ENCODE assay signal across 19 cellular contexts in the genomic region with DNA sequence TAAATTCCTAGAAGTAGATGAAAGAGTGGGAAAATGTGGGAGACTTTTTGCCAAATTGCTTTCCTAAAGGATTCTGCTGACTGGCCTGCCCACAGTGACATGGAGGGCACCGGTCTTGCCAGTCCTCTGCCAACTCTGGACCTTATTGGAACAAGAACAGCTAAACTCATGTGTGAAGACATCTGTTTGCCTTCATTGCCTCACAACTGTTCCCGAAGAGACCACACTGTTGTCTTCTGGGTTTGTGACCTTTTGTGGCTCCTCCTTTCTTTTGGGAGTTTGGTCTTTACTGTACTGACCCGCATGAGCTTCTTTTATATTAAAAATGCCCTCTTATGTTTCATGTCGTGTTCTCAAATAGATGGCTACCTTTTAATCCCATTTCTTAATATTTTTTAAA. TPM values are rescaled to one million over a fixed set of nuclear protein-coding genes. Genes with fewer than 3 reads are reported as not detected.
DNase-seq lines count a peak whose midpoint lies in the region; ATAC-seq and TF ChIP-seq lines count a peak whose summit lies in the region.
"Had no signal": no experiment of that assay in that cellular context is flagged by ENCODE, and none has a peak within 500 bp of the region (broad histone marks: within the 10 kb centered on the region; RNA-seq: fewer than 3 reads in every experiment).

No MANE protein-coding gene starts in this region.

- H3K79me2 ChIP-seq in SK-N-SH (ENCODE audit: insufficient read depth), result no peaks in the 10 kb centered on the region
- no peaks in the 10 kb centered on the region for H3K79me2 ChIP-seq in neural progenitor cell (ENCODE audit: low read depth)

- peak overlapping the region; percentile 83 for H3K27ac Mint-ChIP-seq in neural progenitor cell
- H3K27ac Mint-ChIP-seq in natural killer cell treated with Interleukin-12 subunit alpha and Interleukin-12 subunit beta and Interleukin-15 and Interleukin-18, amount 100 ng/mL, for 72 hours, result no peak overlapping the region
- H3K27ac Mint-ChIP-seq: CD14-positive monocyte, HFFc6 had no signal

- no peak overlapping the region for H3K4me3 Mint-ChIP-seq in neural progenitor cell
- H3K4me3 Mint-ChIP-seq in natural killer cell treated with Interleukin-12 subunit alpha and Interleukin-12 subunit beta and Interleukin-15 and Interleukin-18, amount 100 ng/mL, for 72 hours, result no peak overlapping the region
- H3K4me3 Mint-ChIP-seq: CD4-positive, alpha-beta memory T cell; HFFc6 had no signal

- no peaks in the 10 kb centered on the region for H4K20me1 ChIP-seq in SK-N-SH (ENCODE audit: insufficient read depth)
- no peaks in the 10 kb centered on the region for H4K20me1 ChIP-seq in neural progenitor cell (ENCODE audit: low read depth)
- H4K20me1 ChIP-seq: BLaER1 had no signal

- H3K27me3 ChIP-seq in SK-N-SH (ENCODE audit: insufficient read depth), result no peaks in the 10 kb centered on the region
- no peaks in the 10 kb centered on the region for H3K27me3 ChIP-seq in neural progenitor cell
- H3K27me3 ChIP-seq: BLaER1 had no signal

- H3K36me3 ChIP-seq in SK-N-SH (replicated peaks in 1 of 2; ENCODE audit: control insufficient read depth in 1 of 2, insufficient read depth in 2 of 2, low read length in 1 of 2), result no peaks in the 10 kb centered on the region
- H3K36me3 ChIP-seq in neural progenitor cell, result no peaks in the 10 kb centered on the region
- H3K36me3 ChIP-seq: BLaER1 had no signal

- intact Hi-C loops in sciatic nerve (cut with DNase I), result no loop called here

- H3K9ac ChIP-seq in SK-N-SH (no peak overlapping the region), neural progenitor cell (no peak overlapping the region)
- H3K9ac ChIP-seq: BLaER1 had no signal

- peaks cover 7% of the 10 kb centered on the region for H3K27me3 Mint-ChIP-seq in neural progenitor cell (ENCODE audit: insufficient read depth, low read depth)
- peaks cover 0 to 15% of the 10 kb centered on the region in 2 donors for H3K27me3 Mint-ChIP-seq in natural killer cell treated with Interleukin-12 subunit alpha and Interleukin-12 subunit beta and Interleukin-15 and Interleukin-18, amount 100 ng/mL, for 72 hours
- H3K27me3 Mint-ChIP-seq: CD4-positive, alpha-beta memory T cell had no signal

- no peak overlapping the region for H2AFZ ChIP-seq in SK-N-SH (ENCODE audit: low read depth)
- H2AFZ ChIP-seq in neural progenitor cell (replicated peaks), result no peak overlapping the region

- no peak overlapping the region for H3K4me2 ChIP-seq in SK-N-SH
- no peak overlapping the region for H3K4me2 ChIP-seq in neural progenitor cell
- H3K4me2 ChIP-seq: A549, BLaER1 had no signal

- TF ChIP-seq EP300 in SK-N-SH (IDR thresholded peaks at IDR 0.05; ENCODE audit: borderline replicate concordance in 1 of 2, low read depth in 1 of 2, low read length in 1 of 2), result no peak

- H3K4me3 ChIP-seq in SK-N-SH (ENCODE audit: low read depth in 2 of 2, low read length in 1 of 2), result no peak overlapping the region
- H3K4me3 ChIP-seq in neural progenitor cell, result no peak overlapping the region
- H3K4me3 ChIP-seq: A549, BLaER1 had no signal

- H3K4me1 Mint-ChIP-seq in neural progenitor cell, result peaks cover 11% of the 10 kb centered on the region
- no peaks in the 10 kb centered on the region for H3K4me1 Mint-ChIP-seq in natural killer cell treated with Interleukin-12 subunit alpha and Interleukin-12 subunit beta and Interleukin-15 and Interleukin-18, amount 100 ng/mL, for 72 hours (ENCODE audit: low read depth in 2 of 2)
- H3K4me1 Mint-ChIP-seq: CD14-positive monocyte; CD4-positive, alpha-beta memory T cell had no signal

- CTCF ChIA-PET in SK-N-SH (lab: Yijun Ruan, JAX), result no interaction called here

- POLR2A ChIA-PET in SK-N-SH (lab: Yijun Ruan, JAX), result no interaction called here

- no peaks in the 10 kb centered on the region for H3K9me3 ChIP-seq in SK-N-SH
- H3K9me3 ChIP-seq in neural progenitor cell (ENCODE audit: low read depth), result no peaks in the 10 kb centered on the region
- H3K9me3 ChIP-seq: A549, BLaER1 had no signal

- H3F3A ChIP-seq in SK-N-SH (replicated peaks; ENCODE audit: insufficient read depth), result no peaks in the 10 kb centered on the region
- no peaks in the 10 kb centered on the region for H3F3A ChIP-seq in neural progenitor cell (ENCODE audit: low read depth)

- 64% methylated on average over 4 of the region's 4 CpGs for WGBS in SK-N-SH (ENCODE audit: low lambda C conversion rate)

- H3K27ac ChIP-seq in SK-N-SH (ENCODE audit: low read depth in 2 of 2, low read length in 1 of 2) (no peak overlapping the region), neural progenitor cell (no peak overlapping the region)
- H3K27ac ChIP-seq: 22Rv1, A549, BLaER1 had no signal

- H3K36me3 Mint-ChIP-seq in neural progenitor cell, result no peaks in the 10 kb centered on the region
- no peaks in the 10 kb centered on the region for H3K36me3 Mint-ChIP-seq in natural killer cell treated with Interleukin-12 subunit alpha and Interleukin-12 subunit beta and Interleukin-15 and Interleukin-18, amount 100 ng/mL, for 72 hours
- H3K36me3 Mint-ChIP-seq: CD14-positive monocyte; CD4-positive, alpha-beta memory T cell had no signal

- no peak for TF ChIP-seq RAD21 in SK-N-SH (IDR thresholded peaks at IDR 0.05; ENCODE audit: low read length)

- TF ChIP-seq CTCF in SK-N-SH (IDR thresholded peaks at IDR 0.05) (no peak), neural progenitor cell (IDR thresholded peaks at IDR 0.05) (no peak)

- no peak for DNase-seq in SK-N-SH
- DNase-seq in neural progenitor cell (ENCODE audit: low spot score), result no peak
- no peak for DNase-seq in sciatic nerve (ENCODE audit: low spot score)
- no peak for DNase-seq in NCI-H2081 (lab: John Stamatoyannopoulos, UW)
- DNase-seq in natural killer cell treated with Interleukin-12 subunit alpha and Interleukin-12 subunit beta and Interleukin-15 and Interleukin-18, amount 100 ng/mL, for 72 hours (ENCODE audit: low spot score), result no peak
- no peak for DNase-seq in DMS114 treated with DMSO at 0.1 percent for 48 hours (lab: John Stamatoyannopoulos, UW; ENCODE audit: unreplicated experiment)
- DNase-seq: CD4-positive, alpha-beta memory T cell; DMS79 treated with DMSO at 0.1 percent for 48 hours; GF-D8; GOT3; H7; HFFc6 had no signal

- H3K9me3 Mint-ChIP-seq in neural progenitor cell, result no peaks in the 10 kb centered on the region
- no peaks in the 10 kb centered on the region for H3K9me3 Mint-ChIP-seq in natural killer cell treated with Interleukin-12 subunit alpha and Interleukin-12 subunit beta and Interleukin-15 and Interleukin-18, amount 100 ng/mL, for 72 hours
- H3K9me3 Mint-ChIP-seq: CD14-positive monocyte; CD4-positive, alpha-beta memory T cell; HFFc6 had no signal

- peaks cover 0 to 11% of the 10 kb centered on the region in 2 experiments; a peak in 1 of 4 replicates for H3K4me1 ChIP-seq in SK-N-SH (ENCODE audit: control insufficient read depth in 1 of 2, insufficient read depth in 2 of 2, low read depth in 1 of 2, low read length in 1 of 2)
- no peaks in the 10 kb centered on the region for H3K4me1 ChIP-seq in neural progenitor cell
- H3K4me1 ChIP-seq: A549, BLaER1 had no signal

- no peak for ATAC-seq in SK-N-SH treated with all-trans-retinoic acid at 6 μM for 48 hours
- peak; percentile 51 for ATAC-seq in sciatic nerve
- ATAC-seq in natural killer cell treated with Interleukin-12 subunit alpha and Interleukin-12 subunit beta and Interleukin-15 and Interleukin-18, amount 100 ng/mL, for 72 hours, result no peak
- ATAC-seq: A549, HCT116 had no signal

- no peaks in the 10 kb centered on the region for H3K9me2 ChIP-seq in SK-N-SH

TF ChIP-seq in SK-N-SH treated with all-trans-retinoic acid at 6 μM for 48 hours, 23 proteins besides CTCF, POLR2A, EP300 and RAD21:
- no peak for TF ChIP-seq ARNTL (CRISPR knock-in tag; IDR thresholded peaks at IDR 0.05; ENCODE audit: borderline replicate concordance, low read depth)
- peak; percentile 39; the same call in 1 of the 2 replicates for TF ChIP-seq ZNF70 (CRISPR knock-in tag; IDR thresholded peaks at IDR 0.05)

TF ChIP-seq in SK-N-SH, 30 proteins besides CTCF, POLR2A, EP300 and RAD21 (continues in another document):
- no peak for TF ChIP-seq RXRA (IDR thresholded peaks at IDR 0.05; ENCODE audit: borderline replicate concordance, low read depth)
- TF ChIP-seq TAF1 (IDR thresholded peaks at IDR 0.05; ENCODE audit: borderline replicate concordance, low read depth, low read length), result no peak
- no peak for TF ChIP-seq SIN3A (IDR thresholded peaks at IDR 0.05; ENCODE audit: borderline replicate concordance, low read depth, low read length)
- TF ChIP-seq POLR2AphosphoS5 (IDR thresholded peaks at IDR 0.05; ENCODE audit: low read depth, low read length), result no peak
- TF ChIP-seq, protein P1, sequence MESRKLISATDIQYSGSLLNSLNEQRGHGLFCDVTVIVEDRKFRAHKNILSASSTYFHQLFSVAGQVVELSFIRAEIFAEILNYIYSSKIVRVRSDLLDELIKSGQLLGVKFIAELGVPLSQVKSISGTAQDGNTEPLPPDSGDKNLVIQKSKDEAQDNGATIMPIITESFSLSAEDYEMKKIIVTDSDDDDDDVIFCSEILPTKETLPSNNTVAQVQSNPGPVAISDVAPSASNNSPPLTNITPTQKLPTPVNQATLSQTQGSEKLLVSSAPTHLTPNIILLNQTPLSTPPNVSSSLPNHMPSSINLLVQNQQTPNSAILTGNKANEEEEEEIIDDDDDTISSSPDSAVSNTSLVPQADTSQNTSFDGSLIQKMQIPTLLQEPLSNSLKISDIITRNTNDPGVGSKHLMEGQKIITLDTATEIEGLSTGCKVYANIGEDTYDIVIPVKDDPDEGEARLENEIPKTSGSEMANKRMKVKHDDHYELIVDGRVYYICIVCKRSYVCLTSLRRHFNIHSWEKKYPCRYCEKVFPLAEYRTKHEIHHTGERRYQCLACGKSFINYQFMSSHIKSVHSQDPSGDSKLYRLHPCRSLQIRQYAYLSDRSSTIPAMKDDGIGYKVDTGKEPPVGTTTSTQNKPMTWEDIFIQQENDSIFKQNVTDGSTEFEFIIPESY (IDR thresholded peaks at IDR 0.05; ENCODE audit: borderline replicate concordance, low read depth), result no peak
- no peak for TF ChIP-seq RFX5 (IDR thresholded peaks at IDR 0.05; ENCODE audit: low read length)
- no peak for TF ChIP-seq ELF1 (IDR thresholded peaks at IDR 0.05)
- TF ChIP-seq YY1 (IDR thresholded peaks at IDR 0.05; ENCODE audit: low read depth), result no peak

RNA-seq across cellular contexts. Expression of a gene that starts 16.1 kb away (rescaled TPM):
- polyA plus RNA-seq in SK-N-SH (2012; rRNA removed), result 0.12 and 0.36 TPM in 2 replicates
- polyA plus RNA-seq in SK-N-SH (2012; cell fraction: cytosol; rRNA removed), result 0.40 and 1.2 TPM in 2 replicates
- polyA plus RNA-seq in SK-N-SH (2012; cell fraction: nucleus; rRNA removed), result 1.8 and 5.0 TPM in 2 replicates
- total RNA-seq in neural progenitor cell (ENCODE audit: low replicate concordance) (6.2 and 16.7 TPM in 2 replicates), sciatic nerve (6.6 TPM)
- total RNA-seq in natural killer cell treated with Interleukin-12 subunit alpha and Interleukin-12 subunit beta and Interleukin-15 and Interleukin-18, amount 100 ng/mL, for 72 hours, result not detected
- total RNA-seq: HFFc6 had no signal
- polyA plus RNA-seq: AG04450; CD14-positive monocyte; CD4-positive, alpha-beta memory T cell had no signal

RNA-seq across cellular contexts. Expression of a gene that starts 33.8 kb away (rescaled TPM):
- polyA plus RNA-seq in SK-N-SH (2012; rRNA removed), result 23.2 and 31.7 TPM in 2 replicates
- 12.9 and 25.6 TPM in 2 replicates for polyA plus RNA-seq in SK-N-SH (2012; cell fraction: cytosol; rRNA removed)
- polyA plus RNA-seq in SK-N-SH (2012; cell fraction: nucleus; rRNA removed), result 14.4 and 14.8 TPM in 2 replicates
- total RNA-seq in neural progenitor cell (ENCODE audit: low replicate concordance) (3.9 and 27.3 TPM in 2 replicates), sciatic nerve (53.5 TPM)
- 10 to 100 TPM; 20.1 to 21.9 TPM for total RNA-seq in natural killer cell treated with Interleukin-12 subunit alpha and Interleukin-12 subunit beta and Interleukin-15 and Interleukin-18, amount 100 ng/mL, for 72 hours
